ENCODE assay signal across 1 cellular context in genomic region chr11:129932385-129933067, GRCh38.
TF ChIP-seq lines count a peak whose summit lies in the region.

No MANE protein-coding gene starts in this region.

TF ChIP-seq in GM23338, 12 proteins besides CTCF, POLR2A, EP300 and RAD21:
- TF ChIP-seq ETS1 (IDR thresholded peaks at IDR 0.05) = no peak
- TF ChIP-seq ZNF114 (CRISPR knock-in tag; IDR thresholded peaks at IDR 0.05) = no peak
- TF ChIP-seq EZH2 (IDR thresholded peaks at IDR 0.05; ENCODE audit: low read depth, unreplicated experiment) = no peak
TF ChIP-seq in GM23338: peak in this region for 0.
